12 cellular contexts compared by ENCODE assay signal in the genomic region with DNA sequence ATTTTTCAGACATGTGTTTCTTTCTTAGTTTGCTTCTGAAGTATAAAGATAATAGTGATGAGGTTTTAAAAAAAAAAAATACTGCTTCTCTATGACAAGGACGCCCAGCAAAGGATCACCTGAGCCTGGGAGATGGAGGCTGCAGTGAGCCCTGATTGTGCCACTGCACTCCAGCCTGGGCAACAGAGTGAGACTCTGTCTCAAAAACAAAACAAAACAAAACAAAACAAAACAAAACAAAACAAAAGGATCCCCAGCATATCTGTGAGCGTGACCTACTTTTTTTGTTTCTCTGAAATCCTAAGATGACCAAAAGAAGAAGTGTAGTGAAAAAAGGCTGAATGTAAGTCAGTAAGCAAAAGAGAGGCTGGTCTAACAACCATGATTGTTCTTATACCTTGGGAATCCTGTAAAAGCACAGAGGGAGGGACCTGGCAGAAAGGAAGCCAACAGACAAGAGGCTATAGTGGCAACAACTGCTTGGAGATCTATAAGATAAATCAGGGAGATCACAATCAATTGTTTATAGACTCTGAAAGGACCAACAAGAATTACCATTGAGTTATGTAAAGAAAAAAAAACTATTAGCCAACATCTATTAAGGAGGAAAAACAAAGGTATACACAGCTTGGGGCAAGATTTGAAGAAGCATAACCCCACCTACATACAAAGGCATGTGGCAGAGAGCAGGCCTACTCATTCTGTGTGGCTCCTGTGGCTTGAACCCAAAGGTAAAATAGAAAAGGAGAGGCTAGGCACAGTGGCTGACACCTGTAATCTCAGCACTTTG.
A peak's percentile ranks its signal among the peaks of the same experiment; 100 is the strongest.
DNase-seq lines count a peak whose midpoint lies in the region; ATAC-seq and TF ChIP-seq lines count a peak whose summit lies in the region.
"Had no signal": no experiment of that assay in that cellular context is flagged by ENCODE, and none has a peak within 500 bp of the region (broad histone marks: within the 10 kb centered on the region; RNA-seq: fewer than 3 reads in every experiment).

No MANE protein-coding gene starts in this region.

- peak overlapping the region; percentile 21 for H3K4me3 Mint-ChIP-seq in T-helper 1 cell treated with Interleukin-12 subunit alpha and Interleukin-12 subunit beta and Interleukin-4 antibody, amounts not matched to agents 30 μg/mL and 1 μg/mL, for 36 hours
- no peak overlapping the region for H3K4me3 Mint-ChIP-seq in activated CD4-positive, alpha-beta memory T cell treated with anti-CD3 and anti-CD28 coated beads, Interleukin-2, amount 10 ng/mL, durations not matched to agents 7 days and 5 days
- H3K4me3 Mint-ChIP-seq in immature natural killer cell: peak overlapping the region in 4 of 5 donors; percentile 4 to 54 (median 32)

- intact Hi-C loops in spleen (cut with DNase I; ENCODE audit: low total_unique reads): loop anchor here (10.0 kb wide), 1 partner anchor 56 kb away; no protein-coding TSS in a partner anchor

- no peak overlapping the region for H3K4me3 ChIP-seq in spleen

- no peak for TF ChIP-seq POLR2A in spleen (IDR thresholded peaks at IDR 0.05)

- no peaks in the 10 kb centered on the region for H3K9me3 Mint-ChIP-seq in T-helper 1 cell treated with Interleukin-12 subunit alpha and Interleukin-12 subunit beta and Interleukin-4 antibody, amounts not matched to agents 30 μg/mL and 1 μg/mL, for 36 hours
- H3K9me3 Mint-ChIP-seq in activated CD4-positive, alpha-beta memory T cell treated with anti-CD3 and anti-CD28 coated beads, Interleukin-2, amount 10 ng/mL, durations not matched to agents 7 days and 5 days: no peaks in the 10 kb centered on the region
- H3K9me3 Mint-ChIP-seq in immature natural killer cell: no peaks in the 10 kb centered on the region

- WGBS in spleen, 5 donors: 83 to 89% (median 87%) methylated on average over 2 of the region's 2 CpGs

- peak overlapping the region; percentile 79 for H3K27ac Mint-ChIP-seq in T-helper 1 cell treated with Interleukin-12 subunit alpha and Interleukin-12 subunit beta and Interleukin-4 antibody, amounts not matched to agents 30 μg/mL and 1 μg/mL, for 36 hours
- H3K27ac Mint-ChIP-seq in activated CD4-positive, alpha-beta memory T cell treated with anti-CD3 and anti-CD28 coated beads, Interleukin-2, amount 10 ng/mL, durations not matched to agents 7 days and 5 days: peak overlapping the region; percentile 77
- peak overlapping the region; percentile 72 to 91 (median 86) for H3K27ac Mint-ChIP-seq in immature natural killer cell

- no peak for TF ChIP-seq CTCF in spleen (IDR thresholded peaks at IDR 0.05 in 8 of 11, conservative IDR thresholded peaks at IDR 0.05 in 3 of 11)

- no peak for ATAC-seq in GM21786 (IDR thresholded peaks at IDR 0.05; ENCODE audit: unreplicated experiment)

- H3K27me3 Mint-ChIP-seq in T-helper 1 cell treated with Interleukin-12 subunit alpha and Interleukin-12 subunit beta and Interleukin-4 antibody, amounts not matched to agents 30 μg/mL and 1 μg/mL, for 36 hours (ENCODE audit: low read depth): no peaks in the 10 kb centered on the region
- H3K27me3 Mint-ChIP-seq in activated CD4-positive, alpha-beta memory T cell treated with anti-CD3 and anti-CD28 coated beads, Interleukin-2, amount 10 ng/mL, durations not matched to agents 7 days and 5 days: no peaks in the 10 kb centered on the region
- peaks cover 3 to 7% (median 7%) of the 10 kb centered on the region in 3 donors for H3K27me3 Mint-ChIP-seq in immature natural killer cell (ENCODE audit: low read depth in 3 of 3)

- H3K27ac ChIP-seq in spleen: peak overlapping the region in 6 of 8 donors; percentile 11 to 44 (median 25)

- POLR2A ChIA-PET in activated CD4-positive, alpha-beta memory T cell treated with anti-CD3 and anti-CD28 coated beads, Interleukin-2, amount 10 ng/mL, durations not matched to agents 7 days and 5 days (lab: Charles Lee): interaction anchor here (0.8 to 1.8 kb wide), 25 partner anchors 7 to 117 kb away, joined by 3 to 10 read pairs (median 4); no protein-coding TSS in a partner anchor

- H3K27me3 ChIP-seq in spleen (replicated peaks in 1 of 7): no peaks in the 10 kb centered on the region

- peaks cover 0 to 77% (median 0%) of the 10 kb centered on the region in 6 donors for H3K36me3 ChIP-seq in spleen

- DNase-seq in T-helper 1 cell (no peak), immature natural killer cell (no peak), spleen (no peak), HK-2 (ENCODE audit: unreplicated experiment) (no peak), NK-92 (lab: John Stamatoyannopoulos, UW; ENCODE audit: unreplicated experiment) (no peak)
- no peak for DNase-seq in activated CD4-positive, alpha-beta memory T cell treated with anti-CD3 and anti-CD28 coated beads, Interleukin-2, amount 10 ng/mL, durations not matched to agents 7 days and 5 days
- DNase-seq: NCI-H2029; stimulated activated CD4-positive, alpha-beta T cell treated with anti-CD3 and anti-CD28 coated beads, Interleukin-2, amount 100 ng/mL, for 24 hours; substantia nigra; SW 1271 had no signal

- H3K4me1 ChIP-seq in spleen: peaks cover 39 to 99% (median 82%) of the 10 kb centered on the region in 6 donors

- CTCF ChIA-PET in activated CD4-positive, alpha-beta memory T cell treated with anti-CD3 and anti-CD28 coated beads, Interleukin-2, amount 10 ng/mL, durations not matched to agents 7 days and 5 days (lab: Charles Lee): interaction anchor here (0.7 to 2.0 kb wide), 12 partner anchors 8 to 93 kb away, joined by 3 to 9 read pairs (median 4); no protein-coding TSS in a partner anchor

- no peaks in the 10 kb centered on the region for H3K9me3 ChIP-seq in spleen

- peaks cover 13% of the 10 kb centered on the region for H3K36me3 Mint-ChIP-seq in T-helper 1 cell treated with Interleukin-12 subunit alpha and Interleukin-12 subunit beta and Interleukin-4 antibody, amounts not matched to agents 30 μg/mL and 1 μg/mL, for 36 hours (ENCODE audit: low read depth)
- peaks cover 29% of the 10 kb centered on the region for H3K36me3 Mint-ChIP-seq in activated CD4-positive, alpha-beta memory T cell treated with anti-CD3 and anti-CD28 coated beads, Interleukin-2, amount 10 ng/mL, durations not matched to agents 7 days and 5 days (ENCODE audit: low read depth)
- H3K36me3 Mint-ChIP-seq in immature natural killer cell: no peaks in the 10 kb centered on the region

- peaks cover 52% of the 10 kb centered on the region for H3K4me1 Mint-ChIP-seq in T-helper 1 cell treated with Interleukin-12 subunit alpha and Interleukin-12 subunit beta and Interleukin-4 antibody, amounts not matched to agents 30 μg/mL and 1 μg/mL, for 36 hours (ENCODE audit: low read depth)
- peaks cover 86% of the 10 kb centered on the region for H3K4me1 Mint-ChIP-seq in activated CD4-positive, alpha-beta memory T cell treated with anti-CD3 and anti-CD28 coated beads, Interleukin-2, amount 10 ng/mL, durations not matched to agents 7 days and 5 days
- peaks cover 59 to 86% of the 10 kb centered on the region in 2 donors for H3K4me1 Mint-ChIP-seq in immature natural killer cell
